Comparison of ENCODE assay signal across 14 cellular contexts in genomic region chr15:79978260-79978659, GRCh38. TPM values are rescaled to one million over a fixed set of nuclear protein-coding genes. Genes with fewer than 3 reads are reported as not detected.
DNase-seq lines count a peak whose midpoint lies in the region; ATAC-seq and TF ChIP-seq lines count a peak whose summit lies in the region.
"Had no signal": no experiment of that assay in that cellular context is flagged by ENCODE, and none has a peak within 500 bp of the region (broad histone marks: within the 10 kb centered on the region; RNA-seq: fewer than 3 reads in every experiment).

No MANE protein-coding gene starts in this region.

- no peaks in the 10 kb centered on the region for H3K27me3 ChIP-seq in DOHH2 (ENCODE audit: control insufficient read depth, low read length)
- H3K27me3 ChIP-seq in neutrophil: no peaks in the 10 kb centered on the region
- no peaks in the 10 kb centered on the region for H3K27me3 ChIP-seq in esophagus muscularis mucosa

- no peaks in the 10 kb centered on the region for H3K9me2 ChIP-seq in DOHH2 (replicated peaks; ENCODE audit: control insufficient read depth, low read length)

- H3K4me3 ChIP-seq in DOHH2 (ENCODE audit: low read length) (peak overlapping the region; percentile 15), neutrophil (ENCODE audit: low read depth in 1 of 2, low read length in 1 of 2) (peak overlapping the region in 1 of 2 experiments; percentile 40), esophagus muscularis mucosa (no peak overlapping the region)

- H3K79me2 ChIP-seq in DOHH2 (ENCODE audit: control insufficient read depth, low read length): no peaks in the 10 kb centered on the region

- intact Hi-C loops in esophagus muscularis mucosa (cut with DNase I): no loop called here

- H3K4me1 ChIP-seq in DOHH2 (ENCODE audit: control insufficient read depth, low read length) (peaks cover 50% of the 10 kb centered on the region), neutrophil (ENCODE audit: control insufficient read depth in 1 of 2, insufficient read depth in 1 of 2, low read depth in 1 of 2, low read length in 1 of 2) (peaks cover 96 to 97% of the 10 kb centered on the region in 2 experiments), esophagus muscularis mucosa (peaks cover 0 to 7% (median 4%) of the 10 kb centered on the region in 4 donors)

- no peak for TF ChIP-seq POLR2A in esophagus muscularis mucosa (IDR thresholded peaks at IDR 0.05; ENCODE audit: low read depth)

- H3K9me3 ChIP-seq in DOHH2 (ENCODE audit: control insufficient read depth, insufficient read depth, low read length) (no peaks in the 10 kb centered on the region), neutrophil (no peaks in the 10 kb centered on the region), esophagus muscularis mucosa (no peaks in the 10 kb centered on the region)

- H3K27ac ChIP-seq in DOHH2 (ENCODE audit: low read depth, low read length) (peak overlapping the region; percentile 74), caudate nucleus (ENCODE audit: low read depth, low read length) (peak overlapping the region; percentile 41), neutrophil (peak overlapping the region; percentile 94), esophagus muscularis mucosa (replicated peaks in 1 of 4) (peak overlapping the region in 2 of 4 donors; percentile 13 to 30)

- no peak for TF ChIP-seq EP300 in esophagus muscularis mucosa (IDR thresholded peaks at IDR 0.05)

- TF ChIP-seq CTCF in DOHH2 (IDR thresholded peaks at IDR 0.05; ENCODE audit: low read depth, low read length, poor library complexity, severe bottlenecking): no peak
- TF ChIP-seq CTCF in neutrophil (IDR thresholded peaks at IDR 0.05): no peak
- no peak for TF ChIP-seq CTCF in esophagus muscularis mucosa (IDR thresholded peaks at IDR 0.05)

- WGBS in esophagus muscularis mucosa: 79% methylated on average over 6 of the region's 6 CpGs

- no peak for DNase-seq in caudate nucleus (lab: John Stamatoyannopoulos, UW)
- no peak for DNase-seq in DMS 273 (lab: John Stamatoyannopoulos, UW; ENCODE audit: unreplicated experiment)
- DNase-seq in esophagus muscularis mucosa (ENCODE audit: extremely low spot score): no peak
- no peak for DNase-seq in NCI-H510A (lab: John Stamatoyannopoulos, UW)
- DNase-seq: activated gamma-delta T cell treated with Interleukin-2 at 50 U/mL for 16 hours; CD4-positive, alpha-beta memory T cell; endodermal cell; NCI-H1436 treated with DMSO at 0.1 percent for 48 hours; nephron progenitor cell; stimulated activated naive CD4-positive, alpha-beta T cell treated with Interleukin-2 at 50 U/mL for 16 hours had no signal

- ATAC-seq in HG03159 (IDR thresholded peaks at IDR 0.05; ENCODE audit: unreplicated experiment) (peak; percentile 1), GM21515 (IDR thresholded peaks at IDR 0.05; ENCODE audit: unreplicated experiment) (no peak)

- no peaks in the 10 kb centered on the region for H3K36me3 ChIP-seq in DOHH2 (ENCODE audit: control insufficient read depth, low read length)
- H3K36me3 ChIP-seq in neutrophil: no peaks in the 10 kb centered on the region
- H3K36me3 ChIP-seq in esophagus muscularis mucosa: no peaks in the 10 kb centered on the region

- H3F3A ChIP-seq in DOHH2 (ENCODE audit: control insufficient read depth, insufficient read depth): peaks cover 3% of the 10 kb centered on the region

- peak overlapping the region; percentile 53 for H3K4me2 ChIP-seq in DOHH2 (ENCODE audit: low read length)

- no peaks in the 10 kb centered on the region for H4K20me1 ChIP-seq in DOHH2 (ENCODE audit: control insufficient read depth, insufficient read depth, low read depth, low read length)

RNA-seq across cellular contexts. Expression of gene BCL2A1, which starts 7.3 kb away (rescaled TPM):
- 10 to 100 TPM in 1 of 4 donors, not detected in 3; 16.2 TPM for total RNA-seq in esophagus muscularis mucosa
- total RNA-seq: endodermal cell had no signal
